Comparison of ENCODE assay signal across 10 cellular contexts in genomic region chr22:20624161-20624616, GRCh38.
DNase-seq lines count a peak whose midpoint lies in the region; ATAC-seq lines count a peak whose summit lies in the region.
"Had no signal": no experiment of that assay in that cellular context is flagged by ENCODE, and none has a peak within 500 bp of the region (broad histone marks: within the 10 kb centered on the region; RNA-seq: fewer than 3 reads in every experiment).

No MANE protein-coding gene starts in this region.

- H3K4me1 Mint-ChIP-seq in activated CD4-positive, alpha-beta T cell treated with anti-CD3 and anti-CD28 coated beads, Interleukin-2, amount 10 ng/mL, durations not matched to agents 24 days and 14 days = peaks cover 5% of the 10 kb centered on the region
- peaks cover 8% of the 10 kb centered on the region for H3K4me1 Mint-ChIP-seq in activated CD4-positive, alpha-beta T cell treated with anti-CD3 and anti-CD28 coated beads, Interleukin-2, amount 10 ng/mL, durations not matched to agents 7 days and 5 days
- peaks cover 22% of the 10 kb centered on the region for H3K4me1 Mint-ChIP-seq in activated T-cell treated with anti-CD3 and anti-CD28 coated beads, Interleukin-2, amount 50 U/mL, for 24 hours (ENCODE audit: low read depth)

- H3K27me3 Mint-ChIP-seq in activated CD4-positive, alpha-beta T cell treated with anti-CD3 and anti-CD28 coated beads, Interleukin-2, amount 10 ng/mL, durations not matched to agents 24 days and 14 days = peaks cover 27% of the 10 kb centered on the region
- peaks cover 15% of the 10 kb centered on the region for H3K27me3 Mint-ChIP-seq in activated CD4-positive, alpha-beta T cell treated with anti-CD3 and anti-CD28 coated beads, Interleukin-2, amount 10 ng/mL, durations not matched to agents 7 days and 5 days
- no peaks in the 10 kb centered on the region for H3K27me3 Mint-ChIP-seq in activated T-cell treated with anti-CD3 and anti-CD28 coated beads, Interleukin-2, amount 50 U/mL, for 24 hours

- H3K9me3 Mint-ChIP-seq in activated CD4-positive, alpha-beta T cell treated with anti-CD3 and anti-CD28 coated beads, Interleukin-2, amount 10 ng/mL, durations not matched to agents 24 days and 14 days = no peaks in the 10 kb centered on the region
- no peaks in the 10 kb centered on the region for H3K9me3 Mint-ChIP-seq in activated CD4-positive, alpha-beta T cell treated with anti-CD3 and anti-CD28 coated beads, Interleukin-2, amount 10 ng/mL, durations not matched to agents 7 days and 5 days
- no peaks in the 10 kb centered on the region for H3K9me3 Mint-ChIP-seq in activated T-cell treated with anti-CD3 and anti-CD28 coated beads, Interleukin-2, amount 50 U/mL, for 24 hours

- H3K36me3 Mint-ChIP-seq in activated CD4-positive, alpha-beta T cell treated with anti-CD3 and anti-CD28 coated beads, Interleukin-2, amount 10 ng/mL, durations not matched to agents 24 days and 14 days (ENCODE audit: low read depth) = no peaks in the 10 kb centered on the region
- no peaks in the 10 kb centered on the region for H3K36me3 Mint-ChIP-seq in activated CD4-positive, alpha-beta T cell treated with anti-CD3 and anti-CD28 coated beads, Interleukin-2, amount 10 ng/mL, durations not matched to agents 7 days and 5 days (ENCODE audit: low read depth)
- no peaks in the 10 kb centered on the region for H3K36me3 Mint-ChIP-seq in activated T-cell treated with anti-CD3 and anti-CD28 coated beads, Interleukin-2, amount 50 U/mL, for 24 hours (ENCODE audit: low read depth)

- ATAC-seq in HG02938 (IDR thresholded peaks at IDR 0.05; ENCODE audit: unreplicated experiment) = peak; percentile 68

- no peaks in the 10 kb centered on the region for H3K4me1 ChIP-seq in Karpas-422 (ENCODE audit: low read length)
- H3K4me1 ChIP-seq: ascending aorta had no signal

- H3K9me2 ChIP-seq in Karpas-422 (replicated peaks; ENCODE audit: insufficient read depth, low read length) = no peaks in the 10 kb centered on the region

- no peaks in the 10 kb centered on the region for H3K27me3 ChIP-seq in Karpas-422 (ENCODE audit: low read length)
- H3K27me3 ChIP-seq: ascending aorta had no signal

- H3K4me2 ChIP-seq in Karpas-422 (ENCODE audit: low read depth, low read length, poor library complexity, severe bottlenecking) = no peak overlapping the region

- no peaks in the 10 kb centered on the region for H3K36me3 ChIP-seq in Karpas-422 (ENCODE audit: insufficient read depth, low read length)
- H3K36me3 ChIP-seq: ascending aorta had no signal

- H2AFZ ChIP-seq in Karpas-422 (ENCODE audit: low read length) = no peak overlapping the region

- intact Hi-C loops in activated CD4-positive, alpha-beta T cell treated with anti-CD3 and anti-CD28 coated beads, Interleukin-2, amount 10 ng/mL, durations not matched to agents 24 days and 14 days (cut with micrococcal nuclease) = loop anchor here (2.0 to 5.0 kb wide), 2 partner anchors 17 to 73 kb away; no protein-coding TSS in a partner anchor

- no peak overlapping the region for H3K9ac ChIP-seq in Karpas-422 (ENCODE audit: low read length)

- DNase-seq in activated CD4-positive, alpha-beta T cell treated with anti-CD3 and anti-CD28 coated beads, Interleukin-2, amount 10 ng/mL, durations not matched to agents 24 days and 14 days = peak; percentile 69
- DNase-seq in activated CD4-positive, alpha-beta T cell treated with anti-CD3 and anti-CD28 coated beads, Interleukin-2, amount 10 ng/mL, durations not matched to agents 7 days and 5 days = no peak
- DNase-seq in activated T-cell treated with anti-CD3 and anti-CD28 coated beads, Interleukin-2, amount 50 U/mL, for 24 hours = peak; percentile 54
- DNase-seq in stimulated activated CD8-positive, alpha-beta memory T cell treated with anti-CD3 and anti-CD28 coated beads, Interleukin-7, amount 100 ng/mL, for 48 hours (ENCODE audit: extremely low read depth in 1 of 2, low read depth in 1 of 2) = peak; percentile 50 to 75
- no peak for DNase-seq in NCI-H510A treated with DMSO at 0.1 percent for 48 hours (lab: John Stamatoyannopoulos, UW)
- DNase-seq in Karpas-422 = no peak
- no peak for DNase-seq in AG20443 (ENCODE audit: low spot score)
- DNase-seq: NK-92 treated with Interleukin-12 subunit alpha and Interleukin-12 subunit beta, amount 100 ng/mL, for 24 hours had no signal

- POLR2A ChIA-PET in activated CD4-positive, alpha-beta T cell treated with anti-CD3 and anti-CD28 coated beads, Interleukin-2, amount 10 ng/mL, durations not matched to agents 7 days and 5 days (lab: Charles Lee) = no interaction called here

- H3K4me3 ChIP-seq in Karpas-422 (ENCODE audit: low read length) = no peak overlapping the region
- H3K4me3 ChIP-seq: ascending aorta had no signal

- H4K20me1 ChIP-seq in Karpas-422 (ENCODE audit: insufficient read depth, low read depth, low read length) = no peaks in the 10 kb centered on the region

- H3K27ac ChIP-seq in Karpas-422 (ENCODE audit: low read length) = no peak overlapping the region
- H3K27ac ChIP-seq: ascending aorta had no signal

- no peak overlapping the region for H3K27ac Mint-ChIP-seq in activated CD4-positive, alpha-beta T cell treated with anti-CD3 and anti-CD28 coated beads, Interleukin-2, amount 10 ng/mL, durations not matched to agents 24 days and 14 days
- H3K27ac Mint-ChIP-seq in activated CD4-positive, alpha-beta T cell treated with anti-CD3 and anti-CD28 coated beads, Interleukin-2, amount 10 ng/mL, durations not matched to agents 7 days and 5 days = no peak overlapping the region
- H3K27ac Mint-ChIP-seq in activated T-cell treated with anti-CD3 and anti-CD28 coated beads, Interleukin-2, amount 50 U/mL, for 24 hours = peak overlapping the region; percentile 88

- H3K9me3 ChIP-seq in Karpas-422 (ENCODE audit: low read length) = no peaks in the 10 kb centered on the region
- H3K9me3 ChIP-seq: ascending aorta had no signal

- CTCF ChIA-PET in activated CD4-positive, alpha-beta T cell treated with anti-CD3 and anti-CD28 coated beads, Interleukin-2, amount 10 ng/mL, durations not matched to agents 7 days and 5 days (lab: Charles Lee) = interaction anchor here (0.6 to 1.2 kb wide), 2 partner anchors 25 to 73 kb away, joined by 3 read pairs; no protein-coding TSS in a partner anchor

- H3K79me2 ChIP-seq in Karpas-422 (ENCODE audit: low read length) = no peaks in the 10 kb centered on the region

- no peak overlapping the region for H3K4me3 Mint-ChIP-seq in activated CD4-positive, alpha-beta T cell treated with anti-CD3 and anti-CD28 coated beads, Interleukin-2, amount 10 ng/mL, durations not matched to agents 24 days and 14 days
- no peak overlapping the region for H3K4me3 Mint-ChIP-seq in activated CD4-positive, alpha-beta T cell treated with anti-CD3 and anti-CD28 coated beads, Interleukin-2, amount 10 ng/mL, durations not matched to agents 7 days and 5 days
- no peak overlapping the region for H3K4me3 Mint-ChIP-seq in activated T-cell treated with anti-CD3 and anti-CD28 coated beads, Interleukin-2, amount 50 U/mL, for 24 hours

Comparison
In these comparisons a context has a peak if more than half of its experiments do, and no peak if none do; other contexts are left out.
1. DNase-seq: peak in activated CD4-positive, alpha-beta T cell treated with anti-CD3 and anti-CD28 coated beads, Interleukin-2, amount 10 ng/mL, durations not matched to agents 24 days and 14 days (single experiment), activated T-cell treated with anti-CD3 and anti-CD28 coated beads, Interleukin-2, amount 50 U/mL, for 24 hours (single experiment) and stimulated activated CD8-positive, alpha-beta memory T cell treated with anti-CD3 and anti-CD28 coated beads, Interleukin-7, amount 100 ng/mL, for 48 hours (2 of 2); none in activated CD4-positive, alpha-beta T cell treated with anti-CD3 and anti-CD28 coated beads, Interleukin-2, amount 10 ng/mL, durations not matched to agents 7 days and 5 days (single experiment), NCI-H510A treated with DMSO at 0.1 percent for 48 hours (single experiment), Karpas-422 (single experiment) and AG20443 (single experiment).